ENCODE assay signal across 11 cellular contexts in the genomic region with DNA sequence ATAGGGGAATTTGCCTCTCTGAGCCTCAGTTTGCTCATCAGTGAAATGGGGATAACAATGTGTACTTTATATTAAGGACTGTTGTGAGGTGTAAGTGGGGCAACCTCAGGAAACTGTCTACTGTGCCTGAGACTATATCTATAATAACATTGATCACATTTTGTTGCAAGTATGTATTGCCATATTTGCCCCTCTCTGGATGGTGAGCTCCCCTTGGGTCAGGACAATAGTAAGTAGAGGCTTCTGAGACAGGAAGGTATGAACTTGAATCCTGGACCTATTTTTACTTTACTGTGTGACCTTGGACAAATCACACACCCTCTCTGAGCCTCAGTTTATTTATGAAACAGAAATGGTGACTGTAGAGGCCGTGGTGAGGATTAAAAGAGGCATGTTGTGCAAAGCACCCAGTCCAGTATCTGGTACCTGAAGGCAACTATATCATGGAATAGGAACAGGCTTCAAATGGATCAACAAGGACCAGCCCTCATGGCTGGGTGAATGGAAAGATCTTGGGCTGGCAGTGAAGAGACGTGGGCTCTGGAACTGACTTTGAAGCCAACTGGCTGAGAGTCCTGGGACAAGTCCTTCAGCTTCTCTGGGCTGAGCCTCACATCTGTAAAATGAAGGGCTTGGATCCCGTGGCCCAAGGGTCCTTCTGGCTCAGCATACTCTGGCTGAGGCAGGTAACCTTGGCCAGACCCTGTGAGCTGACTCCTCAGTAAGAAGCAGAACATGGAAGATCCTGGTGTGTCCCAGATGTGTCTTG. TPM values are rescaled to one million over a fixed set of nuclear protein-coding genes. Genes with fewer than 3 reads are reported as not detected.
DNase-seq lines count a peak whose midpoint lies in the region; ATAC-seq and TF ChIP-seq lines count a peak whose summit lies in the region.
"Had no signal": no experiment of that assay in that cellular context is flagged by ENCODE, and none has a peak within 500 bp of the region (broad histone marks: within the 10 kb centered on the region; RNA-seq: fewer than 3 reads in every experiment).

No MANE protein-coding gene starts in this region.

- H3K27ac Mint-ChIP-seq in CD4-positive, CD25-positive, alpha-beta regulatory T cell: peak overlapping the region; percentile 52 to 95 (median 79)
- peak overlapping the region; percentile 13 for H3K27ac Mint-ChIP-seq in activated T-helper 17 cell treated with anti-CD3 and anti-CD28 coated beads, Interleukin-2, amount 50 U/mL, for 72 hours
- H3K27ac Mint-ChIP-seq in naive thymus-derived CD4-positive, alpha-beta T cell: peak overlapping the region; percentile 7 to 96 (median 76)

- TF ChIP-seq CTCF in HEK293 (tag by site-specific recombination; IDR thresholded peaks at IDR 0.05): no peak

- no peaks in the 10 kb centered on the region for H3K27me3 Mint-ChIP-seq in CD4-positive, CD25-positive, alpha-beta regulatory T cell
- H3K27me3 Mint-ChIP-seq in activated T-helper 17 cell treated with anti-CD3 and anti-CD28 coated beads, Interleukin-2, amount 50 U/mL, for 72 hours: no peaks in the 10 kb centered on the region
- no peaks in the 10 kb centered on the region for H3K27me3 Mint-ChIP-seq in naive thymus-derived CD4-positive, alpha-beta T cell

- intact Hi-C loops in naive thymus-derived CD4-positive, alpha-beta T cell (cut with micrococcal nuclease): loop anchor here in 1 of 2 donors (5.0 kb wide), 1 partner anchor 37 kb away; a partner anchor contains a TSS

- H3K4me1 ChIP-seq in CD4-positive, CD25-positive, alpha-beta regulatory T cell (ENCODE audit: control insufficient read depth, insufficient read depth, low read length, poor library complexity, severe bottlenecking): peaks cover 86% of the 10 kb centered on the region
- no peaks in the 10 kb centered on the region; the same call in 1 of the 2 replicates for H3K4me1 ChIP-seq in HEK293 (ENCODE audit: control insufficient read depth, insufficient read depth, low read length)
- peaks cover 58 to 73% of the 10 kb centered on the region in 2 donors for H3K4me1 ChIP-seq in naive thymus-derived CD4-positive, alpha-beta T cell (ENCODE audit: control insufficient read depth in 2 of 2, insufficient read depth in 2 of 2, low read length in 2 of 2)
- peaks cover 67% of the 10 kb centered on the region for H3K4me1 ChIP-seq in effector memory CD4-positive, alpha-beta T cell (ENCODE audit: control insufficient read depth, insufficient read depth, low read length, poor library complexity, severe bottlenecking)

- H3K36me3 ChIP-seq in CD4-positive, CD25-positive, alpha-beta regulatory T cell (ENCODE audit: control insufficient read depth, insufficient read depth, low read length): no peaks in the 10 kb centered on the region
- no peaks in the 10 kb centered on the region for H3K36me3 ChIP-seq in HEK293 (ENCODE audit: control insufficient read depth in 2 of 2, insufficient read depth in 1 of 2, low read length in 2 of 2)
- no peaks in the 10 kb centered on the region for H3K36me3 ChIP-seq in naive thymus-derived CD4-positive, alpha-beta T cell (ENCODE audit: control insufficient read depth in 2 of 3, insufficient read depth in 3 of 3, low read length in 3 of 3)
- H3K36me3 ChIP-seq in effector memory CD4-positive, alpha-beta T cell (ENCODE audit: control insufficient read depth, insufficient read depth, low read length): no peaks in the 10 kb centered on the region

- ATAC-seq in CD4-positive, CD25-positive, alpha-beta regulatory T cell (ENCODE audit: low read depth in 2 of 2): no peak
- ATAC-seq in activated T-helper 17 cell treated with anti-CD3 and anti-CD28 coated beads, Interleukin-2, amount 50 U/mL, for 72 hours (replicated peaks): no peak
- no peak for ATAC-seq in naive thymus-derived CD4-positive, alpha-beta T cell

- CTCF ChIA-PET in HEK293 (lab: Yijun Ruan, JAX): interaction anchor here (0.6 to 0.8 kb wide), 2 partner anchors 43 to 52 kb away, joined by 3 read pairs; no protein-coding TSS in a partner anchor
- CTCF ChIA-PET in naive thymus-derived CD4-positive, alpha-beta T cell (lab: Charles Lee): interaction anchor here (0.6 to 1.4 kb wide), 6 partner anchors 10 to 48 kb away, joined by 3 to 5 read pairs (median 4); no protein-coding TSS in a partner anchor

- H3K9me3 Mint-ChIP-seq in CD4-positive, CD25-positive, alpha-beta regulatory T cell: peaks cover 0 to 1% (median 0%) of the 10 kb centered on the region in 7 donors
- H3K9me3 Mint-ChIP-seq in activated T-helper 17 cell treated with anti-CD3 and anti-CD28 coated beads, Interleukin-2, amount 50 U/mL, for 72 hours: no peaks in the 10 kb centered on the region
- H3K9me3 Mint-ChIP-seq in naive thymus-derived CD4-positive, alpha-beta T cell: peaks cover 0 to 2% (median 0%) of the 10 kb centered on the region in 11 donors

- H3K4me3 Mint-ChIP-seq in CD4-positive, CD25-positive, alpha-beta regulatory T cell: peak overlapping the region in 2 of 4 donors; percentile 8 to 40
- no peak overlapping the region for H3K4me3 Mint-ChIP-seq in activated T-helper 17 cell treated with anti-CD3 and anti-CD28 coated beads, Interleukin-2, amount 50 U/mL, for 72 hours
- H3K4me3 Mint-ChIP-seq in naive thymus-derived CD4-positive, alpha-beta T cell: peak overlapping the region in 5 of 10 donors; percentile 1 to 61 (median 55)

- POLR2A ChIA-PET in HEK293 (lab: Yijun Ruan, JAX): interaction anchor here (0.9 to 3.3 kb wide), 2 partner anchors 36 to 41 kb away, joined by 3 to 25 read pairs; a partner anchor contains a TSS
- POLR2A ChIA-PET in naive thymus-derived CD4-positive, alpha-beta T cell (lab: Charles Lee): interaction anchor here (1.0 to 57.7 kb wide), 4 partner anchors 3 to 41 kb away, joined by 3 to 1267 read pairs (median 661); a partner anchor contains a TSS

- no peaks in the 10 kb centered on the region for H3K27me3 ChIP-seq in CD4-positive, CD25-positive, alpha-beta regulatory T cell (ENCODE audit: control insufficient read depth, insufficient read depth, low read length)
- H3K27me3 ChIP-seq in naive thymus-derived CD4-positive, alpha-beta T cell (ENCODE audit: control insufficient read depth in 2 of 2, insufficient read depth in 2 of 2, low read length in 2 of 2): no peaks in the 10 kb centered on the region
- H3K27me3 ChIP-seq in effector memory CD4-positive, alpha-beta T cell (replicated peaks; ENCODE audit: control insufficient read depth, insufficient read depth, low read length, poor library complexity, severe bottlenecking): no peaks in the 10 kb centered on the region

- no peaks in the 10 kb centered on the region for H3K9me3 ChIP-seq in CD4-positive, CD25-positive, alpha-beta regulatory T cell (ENCODE audit: control insufficient read depth in 2 of 2, low read length in 2 of 2)
- H3K9me3 ChIP-seq in HEK293 (ENCODE audit: control insufficient read depth, insufficient read depth, low read depth, low read length): no peaks in the 10 kb centered on the region
- H3K9me3 ChIP-seq in naive thymus-derived CD4-positive, alpha-beta T cell (ENCODE audit: control insufficient read depth in 2 of 3, low read length in 3 of 3): no peaks in the 10 kb centered on the region
- no peaks in the 10 kb centered on the region for H3K9me3 ChIP-seq in effector memory CD4-positive, alpha-beta T cell (ENCODE audit: control insufficient read depth, low read length)

- no peak for DNase-seq in CD4-positive, CD25-positive, alpha-beta regulatory T cell
- no peak for DNase-seq in naive thymus-derived CD4-positive, alpha-beta T cell
- DNase-seq in NCI-H2171 treated with DMSO at 0.1 percent for 48 hours (lab: John Stamatoyannopoulos, UW) (no peak), NCI-H1694 (lab: John Stamatoyannopoulos, UW) (no peak), GDM1 (lab: John Stamatoyannopoulos, UW) (no peak)
- DNase-seq in effector memory CD4-positive, alpha-beta T cell: no peak
- DNase-seq: activated CD8-positive, alpha-beta memory T cell treated with anti-CD3 and anti-CD28 coated beads, Interleukin-2, amount 50 U/mL, for 48 hours; amygdala; NCI-H1436 treated with DMSO at 0.1 percent for 48 hours had no signal

- H3K27ac ChIP-seq in CD4-positive, CD25-positive, alpha-beta regulatory T cell (ENCODE audit: insufficient read depth, low read length, poor library complexity, severe bottlenecking): peak overlapping the region; percentile 35
- no peak overlapping the region for H3K27ac ChIP-seq in HEK293 (ENCODE audit: extremely low read depth, low read depth, low read length)
- H3K27ac ChIP-seq in naive thymus-derived CD4-positive, alpha-beta T cell (ENCODE audit: low read depth, low read length): no peak overlapping the region
- no peak overlapping the region for H3K27ac ChIP-seq in effector memory CD4-positive, alpha-beta T cell (ENCODE audit: insufficient read depth, low read length, poor library complexity, severe bottlenecking)

- H3K36me3 Mint-ChIP-seq in CD4-positive, CD25-positive, alpha-beta regulatory T cell: no peaks in the 10 kb centered on the region
- no peaks in the 10 kb centered on the region for H3K36me3 Mint-ChIP-seq in activated T-helper 17 cell treated with anti-CD3 and anti-CD28 coated beads, Interleukin-2, amount 50 U/mL, for 72 hours (ENCODE audit: low read depth)
- no peaks in the 10 kb centered on the region for H3K36me3 Mint-ChIP-seq in naive thymus-derived CD4-positive, alpha-beta T cell

- H3K4me3 ChIP-seq in CD4-positive, CD25-positive, alpha-beta regulatory T cell (ENCODE audit: low read depth, low read length): no peak overlapping the region
- no peak overlapping the region for H3K4me3 ChIP-seq in HEK293 (ENCODE audit: low read depth, low read length)
- H3K4me3 ChIP-seq in naive thymus-derived CD4-positive, alpha-beta T cell (ENCODE audit: low read length): no peak overlapping the region
- no peak overlapping the region for H3K4me3 ChIP-seq in effector memory CD4-positive, alpha-beta T cell (ENCODE audit: insufficient read depth, low read depth, low read length, poor library complexity, severe bottlenecking)

- H3K4me1 Mint-ChIP-seq in CD4-positive, CD25-positive, alpha-beta regulatory T cell: peaks cover 33 to 95% (median 60%) of the 10 kb centered on the region in 4 donors
- H3K4me1 Mint-ChIP-seq in activated T-helper 17 cell treated with anti-CD3 and anti-CD28 coated beads, Interleukin-2, amount 50 U/mL, for 72 hours: peaks cover 48% of the 10 kb centered on the region
- H3K4me1 Mint-ChIP-seq in naive thymus-derived CD4-positive, alpha-beta T cell: peaks cover 49 to 94% (median 80%) of the 10 kb centered on the region in 7 donors

TF ChIP-seq in HEK293, 187 proteins besides CTCF, POLR2A, EP300 and RAD21:
- no peak for TF ChIP-seq ZSCAN16 (tag by site-specific recombination; IDR thresholded peaks at IDR 0.05)
- peak; percentile 94 for TF ChIP-seq ZNF768 (tag by site-specific recombination; IDR thresholded peaks at IDR 0.05)
- 0 out of 2 replicates have a peak, but pooled peaks have one; percentile 8 for TF ChIP-seq ZNF174 (tag by site-specific recombination; IDR thresholded peaks at IDR 0.05)
- no peak for TF ChIP-seq ZNF155 (tag by site-specific recombination; IDR thresholded peaks at IDR 0.05)

RNA-seq across cellular contexts. Expression of a gene that starts 35.0 kb away (rescaled TPM):
- 51.1 TPM for total RNA-seq in CD4-positive, CD25-positive, alpha-beta regulatory T cell
- polyA plus RNA-seq in CD4-positive, CD25-positive, alpha-beta regulatory T cell: 10 to 100 TPM; 35.9 to 56.9 (median 48.0) TPM
- 10 to 100 TPM; 19.5 to 45.2 TPM for total RNA-seq in activated T-helper 17 cell treated with anti-CD3 and anti-CD28 coated beads, Interleukin-2, amount 50 U/mL, for 72 hours
- 10 to 100 TPM; 14.8 to 89.4 (median 34.1) TPM for total RNA-seq in naive thymus-derived CD4-positive, alpha-beta T cell
- 10 to 100 TPM; 13.0 to 28.3 TPM for polyA plus RNA-seq in naive thymus-derived CD4-positive, alpha-beta T cell

Comparison
In these comparisons a context has a peak if more than half of its experiments do, and no peak if none do; other contexts are left out.
1. H3K27ac Mint-ChIP-seq: peak in every context shown above with its lines; median percentile 79 in CD4-positive, CD25-positive, alpha-beta regulatory T cell; 76 in naive thymus-derived CD4-positive, alpha-beta T cell; 13 in activated T-helper 17 cell treated with anti-CD3 and anti-CD28 coated beads, Interleukin-2, amount 50 U/mL, for 72 hours.